ENCODE assay signal across 35 cellular contexts in genomic region chr20:22420116-22420598, GRCh38.
"Had no signal": no experiment of that assay in that cellular context is flagged by ENCODE, and none has a peak within 500 bp of the region (broad histone marks: within the 10 kb centered on the region; RNA-seq: fewer than 3 reads in every experiment).

No MANE protein-coding gene starts in this region.

- H3K27ac ChIP-seq: adrenal gland, body of pancreas, brain microvascular endothelial cell, breast epithelium, cardiac muscle cell, VCaP had no signal

- H3K4me3 ChIP-seq: adrenal gland, body of pancreas, breast epithelium, cardiac muscle cell had no signal

- H3K9me3 ChIP-seq: adrenal gland, body of pancreas, breast epithelium had no signal

- H3K36me3 ChIP-seq: adrenal gland, brain microvascular endothelial cell, breast epithelium, cardiac muscle cell had no signal

- FAIRE-seq: astrocyte, TTC549 had no signal

- H3K4me1 ChIP-seq: adrenal gland, body of pancreas, breast epithelium had no signal

- ATAC-seq: activated CD8-positive, alpha-beta T cell treated with anti-CD3 and anti-CD28 coated beads for 36 hours; activated naive CD4-positive, alpha-beta T cell treated with anti-CD3 and anti-CD28 coated beads, Interleukin-2, amount 50 U/mL, for 72 hours; activated T-cell treated with anti-CD3 and anti-CD28 coated beads, Interleukin-2, amount 50 U/mL, for 4 hours; activated T-cell treated with anti-CD3 and anti-CD28 coated beads, Interleukin-2, amount 50 U/mL, for 72 hours; activated T-helper 17 cell treated with anti-CD3 and anti-CD28 coated beads, Interleukin-2, amount 50 U/mL, for 72 hours; body of pancreas had no signal

- DNase-seq: activated B cell treated with CpG ODN at 0.5 μM for 24 hours; activated CD4-positive, alpha-beta memory T cell treated with anti-CD3 and anti-CD28 coated beads for 36 hours; activated CD4-positive, alpha-beta T cell treated with anti-CD3 and anti-CD28 coated beads for 4 hours; activated CD4-positive, alpha-beta T cell treated with anti-CD3 and anti-CD28 coated beads, Interleukin-2, amount 10 ng/mL, durations not matched to agents 24 days and 14 days; activated CD4-positive, alpha-beta T cell treated with anti-CD3 and anti-CD28 coated beads, Interleukin-2, amount 50 U/mL, for 1 hour; activated CD4-positive, alpha-beta T cell treated with anti-CD3 and anti-CD28 coated beads, Interleukin-2, amount 50 U/mL, for 4 hours; activated CD4-positive, CD25-positive, alpha-beta regulatory T cell treated with anti-CD3 and anti-CD28 coated beads, Interleukin-2, amount 50 U/mL, for 72 hours; activated CD8-positive, alpha-beta memory T cell treated with anti-CD3 and anti-CD28 coated beads, Interleukin-2, amount 50 U/mL, for 4 hours; activated CD8-positive, alpha-beta T cell treated with anti-CD3 and anti-CD28 coated beads for 36 hours; activated effector memory CD4-positive, alpha-beta T cell treated with anti-CD3 and anti-CD28 coated beads, Interleukin-2, amount 50 U/mL, for 16 hours; activated gamma-delta T cell treated with Interleukin-2 at 50 U/mL for 16 hours; activated naive CD4-positive, alpha-beta T cell; activated naive CD4-positive, alpha-beta T cell treated with anti-CD3 and anti-CD28 coated beads for 36 hours; activated naive CD4-positive, alpha-beta T cell treated with anti-CD3 and anti-CD28 coated beads, Interleukin-2, amount 50 U/mL, for 16 hours; activated naive CD8-positive, alpha-beta T cell treated with anti-CD3 and anti-CD28 coated beads for 36 hours; activated T-cell treated with anti-CD3 and anti-CD28 coated beads for 4 hours; activated T-cell treated with anti-CD3 and anti-CD28 coated beads, Interleukin-2, amount 50 U/mL, for 1 hour; activated T-cell treated with anti-CD3 and anti-CD28 coated beads, Interleukin-2, amount 50 U/mL, for 4 hours; activated T-cell treated with anti-CD3 and anti-CD28 coated beads, Interleukin-2, amount 50 U/mL, for 72 hours; adrenal gland; amniotic stem cell; aorta; body of pancreas; brain microvascular endothelial cell; caudate nucleus; cerebellar nuclear complex; T-helper 2 cell; T-helper 9 cell had no signal

- H3K27me3 ChIP-seq: adrenal gland, body of pancreas, brain microvascular endothelial cell, breast epithelium had no signal
